ENCODE assay signal across 19 cellular contexts in genomic region chr7:78080811-78081210, GRCh38.
DNase-seq lines count a peak whose midpoint lies in the region; ATAC-seq and TF ChIP-seq lines count a peak whose summit lies in the region.
"Had no signal": no experiment of that assay in that cellular context is flagged by ENCODE, and none has a peak within 500 bp of the region (broad histone marks: within the 10 kb centered on the region; RNA-seq: fewer than 3 reads in every experiment).

No MANE protein-coding gene starts in this region.

- H3K27ac Mint-ChIP-seq in neural progenitor cell: no peak overlapping the region
- H3K27ac Mint-ChIP-seq: B cell; CD4-positive, alpha-beta memory T cell; IgD-negative memory B cell had no signal

- TF ChIP-seq CTCF in IMR-90 (conservative IDR thresholded peaks at IDR 0.05; ENCODE audit: low read depth, low read length) (no peak), neural progenitor cell (IDR thresholded peaks at IDR 0.05) (no peak)

- in situ Hi-C loops in IMR-90 (cut with MboI; ENCODE audit: low sequenced_read_pairs): no loop called here

- H4K8ac ChIP-seq in IMR-90 (ENCODE audit: low read depth in 2 of 2, low read length in 2 of 2): peak overlapping the region in 1 of 2 experiments; percentile 16; a peak in 1 of 4 replicates

- H4K91ac ChIP-seq in IMR-90 (ENCODE audit: insufficient read depth, low read depth, low read length): 0 out of 2 replicates have a peak overlapping the region, but pooled peaks have one; percentile 20

- H3K27me3 ChIP-seq in IMR-90 (ENCODE audit: control insufficient read depth, insufficient read depth, low read length) (no peaks in the 10 kb centered on the region), neural progenitor cell (no peaks in the 10 kb centered on the region)

- no peak overlapping the region for H2AK9ac ChIP-seq in IMR-90 (replicated peaks; ENCODE audit: low read depth, low read length, poor library complexity)

- H3K36me3 Mint-ChIP-seq in neural progenitor cell: no peaks in the 10 kb centered on the region
- H3K36me3 Mint-ChIP-seq: CD4-positive, alpha-beta memory T cell; IgD-negative memory B cell had no signal

- intact Hi-C loops in IMR-90 (cut with micrococcal nuclease): no loop called here

- H2BK15ac ChIP-seq in IMR-90 (ENCODE audit: low read depth, low read length): no peak overlapping the region

- H3K4me3 ChIP-seq in IMR-90 (ENCODE audit: insufficient read depth, low read depth, low read length) (no peak overlapping the region), neural progenitor cell (no peak overlapping the region)
- H3K4me3 ChIP-seq: PC-9 had no signal

- peak overlapping the region; percentile 50; the same call in 1 of the 2 replicates for H2BK20ac ChIP-seq in IMR-90 (ENCODE audit: low read depth, low read length)

- H3K4me1 Mint-ChIP-seq in neural progenitor cell: peaks cover 4% of the 10 kb centered on the region
- H3K4me1 Mint-ChIP-seq: B cell; CD4-positive, alpha-beta memory T cell had no signal

- BruUV-seq in IMR-90 (replicated peaks; lab: Mats Ljungman, UMichigan): no TSS peak

- H3K9me1 ChIP-seq in IMR-90 (ENCODE audit: insufficient read depth, low read length): peaks cover 7% of the 10 kb centered on the region; the same call in 1 of the 2 replicates

- no peaks in the 10 kb centered on the region for H3K27me3 Mint-ChIP-seq in neural progenitor cell (ENCODE audit: insufficient read depth, low read depth)

- H3K4me2 ChIP-seq in IMR-90 (ENCODE audit: low read depth, low read length) (no peak overlapping the region), neural progenitor cell (no peak overlapping the region)
- H3K4me2 ChIP-seq: PC-9 had no signal

- H2AFZ ChIP-seq in IMR-90 (replicated peaks; ENCODE audit: low read length, poor library complexity) (no peak overlapping the region), neural progenitor cell (replicated peaks) (no peak overlapping the region)
- H2AFZ ChIP-seq: PC-9 had no signal

- no peaks in the 10 kb centered on the region for H3K9me3 Mint-ChIP-seq in neural progenitor cell
- H3K9me3 Mint-ChIP-seq: IgD-negative memory B cell had no signal

- no peak for TF ChIP-seq POLR2A in IMR-90 (IDR thresholded peaks at IDR 0.05; ENCODE audit: low read depth, low read length)

- H2AK5ac ChIP-seq in IMR-90 (ENCODE audit: low read depth, low read length): peak overlapping the region; percentile 5; the same call in 1 of the 2 replicates

- no peak overlapping the region; the same call in 1 of the 2 replicates for H3K18ac ChIP-seq in IMR-90 (ENCODE audit: low read depth, low read length)

- H3F3A ChIP-seq in neural progenitor cell (ENCODE audit: low read depth): peaks cover 6% of the 10 kb centered on the region

- no peak overlapping the region for H3K56ac ChIP-seq in IMR-90 (ENCODE audit: extremely low read depth, insufficient read depth, low read length)

- H2BK5ac ChIP-seq in IMR-90 (ENCODE audit: low read depth, low read length, poor library complexity, severe bottlenecking): peak overlapping the region; percentile 1

- H3K23ac ChIP-seq in IMR-90 (ENCODE audit: low read depth, low read length): no peak overlapping the region

- H3K9me3 ChIP-seq in IMR-90 (ENCODE audit: control insufficient read depth, insufficient read depth, low read length) (no peaks in the 10 kb centered on the region), neural progenitor cell (ENCODE audit: low read depth) (no peaks in the 10 kb centered on the region)

- dilution Hi-C loops in IMR-90 (cut with HindIII; ENCODE audit: low sequenced_read_pairs, unreplicated experiment): no loop called here

- POLR2A ChIA-PET in IMR-90 (lab: Charles Lee; ENCODE audit: unreplicated experiment): no interaction called here

- H3K4ac ChIP-seq in IMR-90 (ENCODE audit: low read depth, low read length): peak overlapping the region; percentile 3; the same call in 1 of the 2 replicates

- H3K4me3 Mint-ChIP-seq in neural progenitor cell: no peak overlapping the region
- H3K4me3 Mint-ChIP-seq: B cell; CD4-positive, alpha-beta memory T cell; IgD-negative memory B cell had no signal

- H3K36me3 ChIP-seq in IMR-90 (ENCODE audit: control insufficient read depth, insufficient read depth, low read length): no peaks in the 10 kb centered on the region
- no peaks in the 10 kb centered on the region for H3K36me3 ChIP-seq in neural progenitor cell

- WGBS in IMR-90 (ENCODE audit: extremely low coverage in 2 of 2, insufficient read length in 1 of 2), 2 experiments: 72% methylated on average over 2 of the region's 4 CpGs; no CpG with 5 or more reads in 1 of the 2 experiments

- ATAC-seq in IMR-90 (ENCODE audit: low read depth): no peak
- ATAC-seq in GM18519 (IDR thresholded peaks at IDR 0.05; ENCODE audit: low FRiP score, unreplicated experiment): no peak
- ATAC-seq in GM19328 (IDR thresholded peaks at IDR 0.05; ENCODE audit: unreplicated experiment): no peak
- ATAC-seq in SK-N-SH treated with all-trans-retinoic acid at 6 μM for 48 hours: no peak

- CTCF ChIA-PET in IMR-90 (lab: Yijun Ruan, JAX): no interaction called here

- no peak for TF ChIP-seq RAD21 in IMR-90 (IDR thresholded peaks at IDR 0.05; ENCODE audit: low read length)

- H3K79me1 ChIP-seq in IMR-90 (ENCODE audit: low read depth in 1 of 2, low read length in 2 of 2): no peaks in the 10 kb centered on the region

- H2BK120ac ChIP-seq in IMR-90 (ENCODE audit: low read depth, low read length): peak overlapping the region; percentile 68

- H3K79me2 ChIP-seq in neural progenitor cell (ENCODE audit: low read depth): no peaks in the 10 kb centered on the region

- no peak overlapping the region for H4K5ac ChIP-seq in IMR-90 (ENCODE audit: low read depth, low read length)

- peaks cover 14% of the 10 kb centered on the region for H3K4me1 ChIP-seq in IMR-90 (ENCODE audit: control insufficient read depth, insufficient read depth, low read length)
- peaks cover 10% of the 10 kb centered on the region for H3K4me1 ChIP-seq in neural progenitor cell

- H4K20me1 ChIP-seq in IMR-90 (ENCODE audit: insufficient read depth, low read length): no peaks in the 10 kb centered on the region
- H4K20me1 ChIP-seq in neural progenitor cell (ENCODE audit: low read depth): no peaks in the 10 kb centered on the region

- no peak overlapping the region for H3K9ac ChIP-seq in IMR-90 (ENCODE audit: low read depth, low read length)
- no peak overlapping the region for H3K9ac ChIP-seq in neural progenitor cell

- peak overlapping the region; percentile 5 for H3K14ac ChIP-seq in IMR-90 (replicated peaks; ENCODE audit: low read depth, low read length)

- H3K27ac ChIP-seq in IMR-90 (ENCODE audit: insufficient read depth, low read length): no peak overlapping the region
- H3K27ac ChIP-seq in neural progenitor cell: no peak overlapping the region
- H3K27ac ChIP-seq: PC-9 had no signal

- DNase-seq in AG08395 (ENCODE audit: low spot score) (peak; percentile 17), IMR-90 (peak; percentile 35), dedifferentiated amniotic fluid mesenchymal stem cell (ENCODE audit: extremely low spot score) (peak; percentile 16), neural progenitor cell (ENCODE audit: low spot score) (peak; percentile 20), retina (no peak)
- DNase-seq: CD4-positive, alpha-beta memory T cell; DMS79 treated with DMSO at 0.1 percent for 48 hours; GF-D8; H7; NCI-H1436 treated with DMSO at 0.1 percent for 48 hours; NCI-H2081 treated with DMSO at 0.1 percent for 48 hours; NCI-H2227 treated with DMSO at 0.1 percent for 48 hours; NCI-H524 treated with DMSO at 0.1 percent for 48 hours; PC-9 had no signal

TF ChIP-seq in IMR-90, 13 proteins besides CTCF, POLR2A, EP300 and RAD21 (continues in another document):
- TF ChIP-seq RFX5 (IDR thresholded peaks at IDR 0.05; ENCODE audit: low read depth, low read length) (no peak), USF2 (IDR thresholded peaks at IDR 0.05; ENCODE audit: low read depth, low read length) (no peak), MAFK (IDR thresholded peaks at IDR 0.05; ENCODE audit: low read depth, low read length) (no peak), ELK1 (IDR thresholded peaks at IDR 0.05; ENCODE audit: borderline replicate concordance, low read depth, low read length) (no peak)

TF ChIP-seq in SK-N-SH treated with all-trans-retinoic acid at 6 μM for 48 hours, 23 proteins besides CTCF, POLR2A, EP300 and RAD21 (continues in another document):
- no peak for TF ChIP-seq PATZ1 (CRISPR knock-in tag; IDR thresholded peaks at IDR 0.05; ENCODE audit: borderline replicate concordance)
- TF ChIP-seq GLIS3 (CRISPR knock-in tag; IDR thresholded peaks at IDR 0.05): no peak
- no peak for TF ChIP-seq ZNF8 (CRISPR knock-in tag; IDR thresholded peaks at IDR 0.05)
- no peak for TF ChIP-seq RARB (CRISPR knock-in tag; IDR thresholded peaks at IDR 0.05)
- TF ChIP-seq CSRNP3 (CRISPR knock-in tag; IDR thresholded peaks at IDR 0.05): no peak
- no peak for TF ChIP-seq TCF4 (CRISPR knock-in tag; IDR thresholded peaks at IDR 0.05; ENCODE audit: borderline replicate concordance)
- no peak for TF ChIP-seq ZFP30 (CRISPR knock-in tag; IDR thresholded peaks at IDR 0.05)
- no peak for TF ChIP-seq TOX (CRISPR knock-in tag; IDR thresholded peaks at IDR 0.05; ENCODE audit: borderline replicate concordance)
- no peak for TF ChIP-seq SNAI2 (CRISPR knock-in tag; IDR thresholded peaks at IDR 0.05)
